In the genomic region with DNA sequence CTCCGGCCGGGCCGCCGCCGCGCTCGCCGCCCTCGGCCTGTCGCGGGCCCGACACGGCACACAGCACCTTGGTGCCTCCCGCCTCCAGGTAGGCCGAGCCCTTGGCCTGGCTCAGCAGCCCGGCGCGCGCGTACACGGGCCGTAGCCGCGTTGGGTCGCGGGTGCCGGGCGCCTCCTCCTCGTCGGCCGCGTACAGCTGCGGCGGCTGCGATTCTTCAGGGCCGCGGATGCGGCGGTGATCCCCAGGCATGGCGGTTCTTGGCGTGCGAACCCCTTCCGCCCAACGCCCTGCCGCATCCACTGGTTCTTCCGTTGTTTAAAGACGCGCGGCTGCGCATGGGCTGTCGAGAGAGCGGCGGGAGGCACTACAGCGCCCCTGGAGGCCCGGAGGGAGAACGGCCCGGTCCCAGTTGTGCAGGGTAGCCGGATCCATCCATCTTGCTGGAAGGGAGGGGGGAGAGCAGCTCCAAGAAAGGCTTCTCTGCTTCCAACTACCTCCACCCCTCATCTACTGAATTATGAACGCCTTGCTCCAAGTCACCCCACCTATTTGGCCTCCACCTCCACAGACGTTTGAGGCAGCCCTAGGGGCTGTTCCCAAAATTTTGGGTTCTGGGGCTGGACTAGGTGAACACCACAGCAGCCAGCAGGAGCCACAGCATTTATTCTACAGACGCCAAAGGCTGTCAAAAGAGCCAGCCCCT, we compare ENCODE assay signal across 8 cellular contexts. TPM values are rescaled to one million over a fixed set of nuclear protein-coding genes. Genes with fewer than 3 reads are reported as not detected.
DNase-seq lines count a peak whose midpoint lies in the region; ATAC-seq and TF ChIP-seq lines count a peak whose summit lies in the region.

Gene EXOSC6 (minus strand): TSS at position 290 of the 704 bp plus-strand sequence. CDS start 40 bp downstream, at position 250.

- peaks cover 26% of the 10 kb centered on the region for H3K36me3 ChIP-seq in PC-3 (ENCODE audit: low read depth, low read length)
- H3K36me3 ChIP-seq in esophagus (ENCODE audit: control insufficient read depth in 2 of 2, insufficient read depth in 2 of 2, low read length in 1 of 2), result peaks cover 7 to 38% of the 10 kb centered on the region in 2 donors
- H3K36me3 ChIP-seq in muscle layer of colon (ENCODE audit: insufficient read depth, low read length), result peaks cover 44% of the 10 kb centered on the region

- peak; percentile 70 for TF ChIP-seq CTCF in PC-3 (conservative IDR thresholded peaks at IDR 0.05; ENCODE audit: low read depth, low read length)

- H3K27ac ChIP-seq in PC-3 (ENCODE audit: low read length) (peak within 1 kb of the TSS; percentile 72), esophagus (ENCODE audit: low read depth in 2 of 2, low read length in 1 of 2) (peak within 1 kb of the TSS; percentile 91 to 94), muscle layer of colon (ENCODE audit: low read depth, low read length) (peak within 1 kb of the TSS; percentile 80)

- H3K9me3 ChIP-seq in PC-3 (ENCODE audit: low read length) (no peaks in the 10 kb centered on the region), esophagus (ENCODE audit: control insufficient read depth in 2 of 2, insufficient read depth in 1 of 2, low read depth in 1 of 2, low read length in 1 of 2) (no peaks in the 10 kb centered on the region), muscle layer of colon (ENCODE audit: low read length) (no peaks in the 10 kb centered on the region)

- H3K9ac ChIP-seq in PC-3 (ENCODE audit: low read length) (peak within 1 kb of the TSS; percentile 87), muscle layer of colon (ENCODE audit: low read length) (no peak within 1 kb of the TSS)

- no TSS peak for BruUV-seq in PC-3 (replicated peaks; lab: Mats Ljungman, UMichigan)

- peak within 1 kb of the TSS; percentile 92 for H3K4me2 ChIP-seq in PC-3 (ENCODE audit: low read length)

- H3K4me1 ChIP-seq in PC-3 (ENCODE audit: insufficient read depth, low read length), result no peaks in the 10 kb centered on the region
- H3K4me1 ChIP-seq in esophagus (ENCODE audit: control insufficient read depth in 2 of 2, insufficient read depth in 2 of 2, low read length in 1 of 2), result no peaks in the 10 kb centered on the region
- peaks cover 8% of the 10 kb centered on the region for H3K4me1 ChIP-seq in muscle layer of colon (ENCODE audit: insufficient read depth, low read length)

- CTCF ChIA-PET in PC-3 (lab: Charles Lee), result interaction anchor here (0.6 kb wide), 1 partner anchor 250 kb away, joined by 6 read pairs; no protein-coding TSS in a partner anchor

- ATAC-seq in GM21723 (IDR thresholded peaks at IDR 0.05; ENCODE audit: unreplicated experiment) (peak; percentile 83), PC-3 (peak; percentile 86)

- DNase-seq in DMS79 treated with DMSO at 0.1 percent for 48 hours (lab: John Stamatoyannopoulos, UW) (peak; percentile 67), KBM-7 (peak; percentile 96), PC-3 (peak; percentile 90), activated T-cell treated with anti-CD3 and anti-CD28 coated beads for 48 hours (ENCODE audit: low read depth) (peak; percentile 88)
- DNase-seq in stimulated activated CD8-positive, alpha-beta memory T cell treated with anti-CD3 and anti-CD28 coated beads, Interleukin-7, amount 100 ng/mL, for 1 hour (ENCODE audit: low read depth in 2 of 2), result peak; percentile 75 to 80

- 1 to 2% methylated on average over 52 to 61 of the region's 61 CpGs for WGBS in esophagus, 2 donors

- H3K27me3 ChIP-seq in PC-3 (ENCODE audit: low read length), result no peaks in the 10 kb centered on the region
- no peaks in the 10 kb centered on the region for H3K27me3 ChIP-seq in esophagus (ENCODE audit: control insufficient read depth in 1 of 2, insufficient read depth in 2 of 2, low read length in 2 of 2)
- H3K27me3 ChIP-seq in muscle layer of colon (ENCODE audit: control insufficient read depth in 1 of 2, insufficient read depth in 2 of 2, low read length in 2 of 2), result no peaks in the 10 kb centered on the region

- peaks cover 6% of the 10 kb centered on the region; the same call in 1 of the 2 replicates for H4K20me1 ChIP-seq in PC-3 (ENCODE audit: low read length)

- H3K9me2 ChIP-seq in PC-3 (replicated peaks; ENCODE audit: low read length), result no peaks in the 10 kb centered on the region

- 0 out of 2 replicates have a peak within 1 kb of the TSS, but pooled peaks have one; percentile 30 for H2AFZ ChIP-seq in PC-3 (ENCODE audit: low read length)

- POLR2A ChIA-PET in PC-3 (lab: Charles Lee; ENCODE audit: unreplicated experiment), result interaction anchor here (0.5 to 1.2 kb wide), 2 partner anchors 128 to 130 kb away, joined by 5 to 9 read pairs; no protein-coding TSS in a partner anchor

- H3K4me3 ChIP-seq in PC-3 (ENCODE audit: low read length) (peak within 1 kb of the TSS; percentile 93), esophagus (ENCODE audit: low read depth in 1 of 2, low read length in 2 of 2) (peak within 1 kb of the TSS; percentile 75 to 95), muscle layer of colon (ENCODE audit: low read depth in 1 of 2, low read length in 2 of 2) (peak within 1 kb of the TSS; percentile 51 to 74)

- in situ Hi-C loops in KBM-7 (cut with MboI; ENCODE audit: low pct_unique_long_range_greater_than_20kb, low sequenced_read_pairs), result no loop called here

- peaks cover 35% of the 10 kb centered on the region for H3K79me2 ChIP-seq in PC-3 (ENCODE audit: low read length)

- H3F3A ChIP-seq in PC-3 (ENCODE audit: low read length, unreplicated experiment), result no peaks in the 10 kb centered on the region

- intact Hi-C loops in PC-3 (cut with micrococcal nuclease), result no loop called here

RNA-seq across cellular contexts. Expression of gene EXOSC6, which starts in this region (rescaled TPM):
- total RNA-seq in PC-3 (2014; rRNA removed), result 21.4 and 29.9 TPM in 2 replicates
- 1 to 10 TPM; 6.9 to 7.0 TPM for polyA plus RNA-seq in esophagus

Comparison
In these comparisons a context has a peak if more than half of its experiments do, and no peak if none do; other contexts are left out.
1. Peak in every context shown above with its lines: DNase-seq, ATAC-seq, H3K4me3 ChIP-seq and H3K27ac ChIP-seq.